ENCODE assay signal across 18 cellular contexts in genomic region chr10:52598936-52599335, GRCh38.
DNase-seq lines count a peak whose midpoint lies in the region; ATAC-seq and TF ChIP-seq lines count a peak whose summit lies in the region.
"Had no signal": no experiment of that assay in that cellular context is flagged by ENCODE, and none has a peak within 500 bp of the region (broad histone marks: within the 10 kb centered on the region; RNA-seq: fewer than 3 reads in every experiment).

No MANE protein-coding gene starts in this region.

- H4K20me1 ChIP-seq in PC-3 (ENCODE audit: low read length) (no peaks in the 10 kb centered on the region), osteoblast (ENCODE audit: insufficient read depth, low read length) (no peaks in the 10 kb centered on the region)

- peaks cover 4% of the 10 kb centered on the region for H3F3A ChIP-seq in PC-3 (ENCODE audit: low read length, unreplicated experiment)

- CTCF ChIA-PET in PC-3 (lab: Charles Lee): no interaction called here

- DNase-seq in DMS53 (lab: John Stamatoyannopoulos, UW) (peak; percentile 85), PC-3 (no peak), cerebellar cortex (ENCODE audit: low spot score) (peak; percentile 67), renal cortical epithelial cell (ENCODE audit: low read depth) (peak; percentile 3), chondrocyte (ENCODE audit: low spot score) (no peak), osteoblast (ENCODE audit: insufficient read length, low spot score, missing footprints) (no peak), left cardiac atrium (no peak)
- no peak for DNase-seq in NK-92 treated with Interleukin-12 subunit alpha and Interleukin-12 subunit beta, amount 100 ng/mL, for 24 hours (lab: John Stamatoyannopoulos, UW)
- DNase-seq: 8988T; C1 segment of cervical spinal cord; Calu3; CD4-positive, alpha-beta T cell; DMS 273 treated with DMSO at 0.1 percent for 48 hours; DND-41; GF-D8; GM23248; IMR-90 had no signal

- no peaks in the 10 kb centered on the region for H3K27me3 ChIP-seq in PC-3 (ENCODE audit: low read length)
- H3K27me3 ChIP-seq in osteoblast (ENCODE audit: insufficient read depth, low read length): no peaks in the 10 kb centered on the region

- POLR2A ChIA-PET in PC-3 (lab: Charles Lee; ENCODE audit: unreplicated experiment): no interaction called here

- H3K79me2 ChIP-seq in PC-3 (ENCODE audit: low read length) (no peaks in the 10 kb centered on the region), osteoblast (ENCODE audit: insufficient read depth, low read length) (no peaks in the 10 kb centered on the region)

- H3K27ac ChIP-seq in PC-3 (ENCODE audit: low read length) (no peak overlapping the region), osteoblast (ENCODE audit: low read depth, low read length) (no peak overlapping the region)
- H3K27ac ChIP-seq: GM23248 had no signal

- H3K36me3 Mint-ChIP-seq in chondrocyte (ENCODE audit: low read depth): no peaks in the 10 kb centered on the region

- H3K27ac Mint-ChIP-seq in chondrocyte (ENCODE audit: unreplicated experiment): no peak overlapping the region
- H3K27ac Mint-ChIP-seq: B cell; CD4-positive, alpha-beta T cell had no signal

- no TSS peak for BruUV-seq in PC-3 (replicated peaks; lab: Mats Ljungman, UMichigan)

- no peak for TF ChIP-seq CTCF in PC-3 (conservative IDR thresholded peaks at IDR 0.05; ENCODE audit: low read depth, low read length)
- no peak for TF ChIP-seq CTCF in chondrocyte (IDR thresholded peaks at IDR 0.05)
- no peak for TF ChIP-seq CTCF in osteoblast (IDR thresholded peaks at IDR 0.05; ENCODE audit: extremely low read depth, low read depth, low read length)

- peak overlapping the region; percentile 79; the same call in 1 of the 2 replicates for H2AFZ ChIP-seq in PC-3 (ENCODE audit: low read length)
- no peak overlapping the region for H2AFZ ChIP-seq in osteoblast (ENCODE audit: low read length)

- H3K4me3 ChIP-seq in PC-3 (ENCODE audit: low read length): no peak overlapping the region
- no peak overlapping the region for H3K4me3 ChIP-seq in osteoblast (ENCODE audit: insufficient read depth, low read length)
- H3K4me3 ChIP-seq: GM23248 had no signal

- peaks cover 1% of the 10 kb centered on the region for H3K27me3 Mint-ChIP-seq in chondrocyte (ENCODE audit: low read depth)
- H3K27me3 Mint-ChIP-seq: B cell; CD4-positive, alpha-beta T cell had no signal

- H3K4me1 Mint-ChIP-seq in chondrocyte (ENCODE audit: low read depth): no peaks in the 10 kb centered on the region
- H3K4me1 Mint-ChIP-seq: B cell had no signal

- H3K9me3 ChIP-seq in PC-3 (ENCODE audit: low read length): no peaks in the 10 kb centered on the region
- H3K9me3 ChIP-seq in osteoblast (ENCODE audit: low read depth, low read length): no peaks in the 10 kb centered on the region

- intact Hi-C loops in PC-3 (cut with micrococcal nuclease) (no loop called here), left cardiac atrium (cut with DNase I) (no loop called here)

- H3K9ac ChIP-seq in PC-3 (ENCODE audit: low read length): no peak overlapping the region
- H3K9ac ChIP-seq: GM23248 had no signal

- no peaks in the 10 kb centered on the region for H3K9me2 ChIP-seq in PC-3 (replicated peaks; ENCODE audit: low read length)

- H3K4me3 Mint-ChIP-seq in chondrocyte (ENCODE audit: unreplicated experiment): no peak overlapping the region
- H3K4me3 Mint-ChIP-seq: B cell; CD4-positive, alpha-beta T cell had no signal

- H3K9me3 Mint-ChIP-seq in chondrocyte (ENCODE audit: low read depth): no peaks in the 10 kb centered on the region

- H3K4me1 ChIP-seq in PC-3 (ENCODE audit: insufficient read depth, low read length): peaks cover 24% of the 10 kb centered on the region
- H3K4me1 ChIP-seq in osteoblast (ENCODE audit: insufficient read depth, low read length): no peaks in the 10 kb centered on the region

- H3K4me2 ChIP-seq in PC-3 (ENCODE audit: low read length): no peak overlapping the region
- H3K4me2 ChIP-seq in osteoblast (ENCODE audit: insufficient read depth, low read length): no peak overlapping the region

- ATAC-seq in PC-3: no peak
- no peak for ATAC-seq in left cardiac atrium

- no peaks in the 10 kb centered on the region for H3K36me3 ChIP-seq in PC-3 (ENCODE audit: low read depth, low read length)
- no peaks in the 10 kb centered on the region for H3K36me3 ChIP-seq in osteoblast (ENCODE audit: insufficient read depth, low read length)

Comparison
In these comparisons a context has a peak if more than half of its experiments do, and no peak if none do; other contexts are left out.
1. DNase-seq: peak in DMS53 (single experiment), cerebellar cortex (single experiment) and renal cortical epithelial cell (single experiment); none in PC-3 (single experiment), NK-92 treated with Interleukin-12 subunit alpha and Interleukin-12 subunit beta, amount 100 ng/mL, for 24 hours (single experiment), chondrocyte (single experiment), osteoblast (single experiment) and left cardiac atrium (single experiment).